In genomic region chr9:129884220-129885017, GRCh38 we compare ENCODE assay signal across 1 cellular context.
A peak's percentile ranks its signal among the peaks of the same experiment; 100 is the strongest.
TF ChIP-seq lines count a peak whose summit lies in the region.

No MANE protein-coding gene starts in this region.

TF ChIP-seq in K562, 482 proteins besides CTCF, POLR2A, EP300 and RAD21 (continued from another document and continues in another):
- TF ChIP-seq, protein P1, sequence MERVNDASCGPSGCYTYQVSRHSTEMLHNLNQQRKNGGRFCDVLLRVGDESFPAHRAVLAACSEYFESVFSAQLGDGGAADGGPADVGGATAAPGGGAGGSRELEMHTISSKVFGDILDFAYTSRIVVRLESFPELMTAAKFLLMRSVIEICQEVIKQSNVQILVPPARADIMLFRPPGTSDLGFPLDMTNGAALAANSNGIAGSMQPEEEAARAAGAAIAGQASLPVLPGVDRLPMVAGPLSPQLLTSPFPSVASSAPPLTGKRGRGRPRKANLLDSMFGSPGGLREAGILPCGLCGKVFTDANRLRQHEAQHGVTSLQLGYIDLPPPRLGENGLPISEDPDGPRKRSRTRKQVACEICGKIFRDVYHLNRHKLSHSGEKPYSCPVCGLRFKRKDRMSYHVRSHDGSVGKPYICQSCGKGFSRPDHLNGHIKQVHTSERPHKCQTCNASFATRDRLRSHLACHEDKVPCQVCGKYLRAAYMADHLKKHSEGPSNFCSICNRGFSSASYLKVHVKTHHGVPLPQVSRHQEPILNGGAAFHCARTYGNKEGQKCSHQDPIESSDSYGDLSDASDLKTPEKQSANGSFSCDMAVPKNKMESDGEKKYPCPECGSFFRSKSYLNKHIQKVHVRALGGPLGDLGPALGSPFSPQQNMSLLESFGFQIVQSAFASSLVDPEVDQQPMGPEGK (CRISPR knock-in tag; IDR thresholded peaks at IDR 0.05; ENCODE audit: borderline replicate concordance) = no peak
- TF ChIP-seq RCOR1 (IDR thresholded peaks at IDR 0.05; ENCODE audit: borderline replicate concordance in 1 of 2, low read depth in 2 of 2, low read length in 2 of 2) = peak; percentile 14 to 61; a peak in 3 of 4 replicates
- no peak for TF ChIP-seq FOXK2 (conservative IDR thresholded peaks at IDR 0.05 in 1 of 2, IDR thresholded peaks at IDR 0.05 in 1 of 2; ENCODE audit: low read depth in 2 of 2)
- TF ChIP-seq, protein P2, sequence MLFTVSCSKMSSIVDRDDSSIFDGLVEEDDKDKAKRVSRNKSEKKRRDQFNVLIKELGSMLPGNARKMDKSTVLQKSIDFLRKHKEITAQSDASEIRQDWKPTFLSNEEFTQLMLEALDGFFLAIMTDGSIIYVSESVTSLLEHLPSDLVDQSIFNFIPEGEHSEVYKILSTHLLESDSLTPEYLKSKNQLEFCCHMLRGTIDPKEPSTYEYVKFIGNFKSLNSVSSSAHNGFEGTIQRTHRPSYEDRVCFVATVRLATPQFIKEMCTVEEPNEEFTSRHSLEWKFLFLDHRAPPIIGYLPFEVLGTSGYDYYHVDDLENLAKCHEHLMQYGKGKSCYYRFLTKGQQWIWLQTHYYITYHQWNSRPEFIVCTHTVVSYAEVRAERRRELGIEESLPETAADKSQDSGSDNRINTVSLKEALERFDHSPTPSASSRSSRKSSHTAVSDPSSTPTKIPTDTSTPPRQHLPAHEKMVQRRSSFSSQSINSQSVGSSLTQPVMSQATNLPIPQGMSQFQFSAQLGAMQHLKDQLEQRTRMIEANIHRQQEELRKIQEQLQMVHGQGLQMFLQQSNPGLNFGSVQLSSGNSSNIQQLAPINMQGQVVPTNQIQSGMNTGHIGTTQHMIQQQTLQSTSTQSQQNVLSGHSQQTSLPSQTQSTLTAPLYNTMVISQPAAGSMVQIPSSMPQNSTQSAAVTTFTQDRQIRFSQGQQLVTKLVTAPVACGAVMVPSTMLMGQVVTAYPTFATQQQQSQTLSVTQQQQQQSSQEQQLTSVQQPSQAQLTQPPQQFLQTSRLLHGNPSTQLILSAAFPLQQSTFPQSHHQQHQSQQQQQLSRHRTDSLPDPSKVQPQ (CRISPR knock-in tag; IDR thresholded peaks at IDR 0.05; ENCODE audit: borderline replicate concordance) = 0 out of 2 replicates have a peak, but pooled peaks have one; percentile 19
- no peak for TF ChIP-seq BDP1 (IDR thresholded peaks at IDR 0.05; ENCODE audit: insufficient read depth, insufficient read length)
- no peak for TF ChIP-seq MTA3 (IDR thresholded peaks at IDR 0.05; ENCODE audit: borderline replicate concordance)
- peak; percentile 43 to 70; a peak in 2 of 4 replicates for TF ChIP-seq UBTF (IDR thresholded peaks at IDR 0.05; ENCODE audit: borderline replicate concordance in 1 of 2, low read depth in 2 of 2, low read length in 2 of 2)
- TF ChIP-seq, protein P3, sequence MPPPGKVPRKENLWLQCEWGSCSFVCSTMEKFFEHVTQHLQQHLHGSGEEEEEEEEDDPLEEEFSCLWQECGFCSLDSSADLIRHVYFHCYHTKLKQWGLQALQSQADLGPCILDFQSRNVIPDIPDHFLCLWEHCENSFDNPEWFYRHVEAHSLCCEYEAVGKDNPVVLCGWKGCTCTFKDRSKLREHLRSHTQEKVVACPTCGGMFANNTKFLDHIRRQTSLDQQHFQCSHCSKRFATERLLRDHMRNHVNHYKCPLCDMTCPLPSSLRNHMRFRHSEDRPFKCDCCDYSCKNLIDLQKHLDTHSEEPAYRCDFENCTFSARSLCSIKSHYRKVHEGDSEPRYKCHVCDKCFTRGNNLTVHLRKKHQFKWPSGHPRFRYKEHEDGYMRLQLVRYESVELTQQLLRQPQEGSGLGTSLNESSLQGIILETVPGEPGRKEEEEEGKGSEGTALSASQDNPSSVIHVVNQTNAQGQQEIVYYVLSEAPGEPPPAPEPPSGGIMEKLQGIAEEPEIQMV (tag; conservative IDR thresholded peaks at IDR 0.05; ENCODE audit: low read depth) = no peak
- TF ChIP-seq, protein P4, sequence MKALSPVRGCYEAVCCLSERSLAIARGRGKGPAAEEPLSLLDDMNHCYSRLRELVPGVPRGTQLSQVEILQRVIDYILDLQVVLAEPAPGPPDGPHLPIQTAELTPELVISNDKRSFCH (CRISPR knock-in tag; IDR thresholded peaks at IDR 0.05) = no peak
- TF ChIP-seq, protein P4 (tag; IDR thresholded peaks at IDR 0.05) = no peak
- TF ChIP-seq YY1 (IDR thresholded peaks at IDR 0.05; ENCODE audit: borderline replicate concordance in 1 of 3, control insufficient read depth in 1 of 3, extremely low read depth in 1 of 3, insufficient read depth in 3 of 3, insufficient read length in 1 of 3, insufficient replicate concordance in 2 of 3, low read depth in 1 of 3, low read length in 2 of 3) = peak in 2 of 3 experiments; percentile 46 to 96
- no peak for TF ChIP-seq C11orf30 (IDR thresholded peaks at IDR 0.05; ENCODE audit: low read depth)
- no peak for TF ChIP-seq TRIM24 (IDR thresholded peaks at IDR 0.05)
- TF ChIP-seq ZNF121 (CRISPR knock-in tag; conservative IDR thresholded peaks at IDR 0.05) = no peak
- TF ChIP-seq BHLHE40 (IDR thresholded peaks at IDR 0.05; ENCODE audit: low read length) = peak; percentile 55; the same call in 1 of the 2 replicates
- no peak for TF ChIP-seq DIDO1 (tag; IDR thresholded peaks at IDR 0.05; ENCODE audit: low read depth)
- TF ChIP-seq, protein P5, sequence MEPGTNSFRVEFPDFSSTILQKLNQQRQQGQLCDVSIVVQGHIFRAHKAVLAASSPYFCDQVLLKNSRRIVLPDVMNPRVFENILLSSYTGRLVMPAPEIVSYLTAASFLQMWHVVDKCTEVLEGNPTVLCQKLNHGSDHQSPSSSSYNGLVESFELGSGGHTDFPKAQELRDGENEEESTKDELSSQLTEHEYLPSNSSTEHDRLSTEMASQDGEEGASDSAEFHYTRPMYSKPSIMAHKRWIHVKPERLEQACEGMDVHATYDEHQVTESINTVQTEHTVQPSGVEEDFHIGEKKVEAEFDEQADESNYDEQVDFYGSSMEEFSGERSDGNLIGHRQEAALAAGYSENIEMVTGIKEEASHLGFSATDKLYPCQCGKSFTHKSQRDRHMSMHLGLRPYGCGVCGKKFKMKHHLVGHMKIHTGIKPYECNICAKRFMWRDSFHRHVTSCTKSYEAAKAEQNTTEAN (CRISPR knock-in tag; IDR thresholded peaks at IDR 0.05) = no peak
- no peak for TF ChIP-seq MCM3 (IDR thresholded peaks at IDR 0.05)
- TF ChIP-seq ZFP36 (IDR thresholded peaks at IDR 0.05; ENCODE audit: low read depth, low read length, partially characterized antibody) = peak; percentile 22
- TF ChIP-seq KLF6 (CRISPR knock-in tag; IDR thresholded peaks at IDR 0.05; ENCODE audit: borderline replicate concordance) = peak; percentile 70; the same call in 1 of the 2 replicates
- TF ChIP-seq, protein P6, sequence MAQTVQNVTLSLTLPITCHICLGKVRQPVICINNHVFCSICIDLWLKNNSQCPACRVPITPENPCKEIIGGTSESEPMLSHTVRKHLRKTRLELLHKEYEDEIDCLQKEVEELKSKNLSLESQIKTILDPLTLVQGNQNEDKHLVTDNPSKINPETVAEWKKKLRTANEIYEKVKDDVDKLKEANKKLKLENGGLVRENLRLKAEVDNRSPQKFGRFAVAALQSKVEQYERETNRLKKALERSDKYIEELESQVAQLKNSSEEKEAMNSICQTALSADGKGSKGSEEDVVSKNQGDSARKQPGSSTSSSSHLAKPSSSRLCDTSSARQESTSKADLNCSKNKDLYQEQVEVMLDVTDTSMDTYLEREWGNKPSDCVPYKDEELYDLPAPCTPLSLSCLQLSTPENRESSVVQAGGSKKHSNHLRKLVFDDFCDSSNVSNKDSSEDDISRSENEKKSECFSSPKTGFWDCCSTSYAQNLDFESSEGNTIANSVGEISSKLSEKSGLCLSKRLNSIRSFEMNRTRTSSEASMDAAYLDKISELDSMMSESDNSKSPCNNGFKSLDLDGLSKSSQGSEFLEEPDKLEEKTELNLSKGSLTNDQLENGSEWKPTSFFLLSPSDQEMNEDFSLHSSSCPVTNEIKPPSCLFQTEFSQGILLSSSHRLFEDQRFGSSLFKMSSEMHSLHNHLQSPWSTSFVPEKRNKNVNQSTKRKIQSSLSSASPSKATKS (CRISPR knock-in tag; IDR thresholded peaks at IDR 0.05) = no peak
- TF ChIP-seq, protein P7, sequence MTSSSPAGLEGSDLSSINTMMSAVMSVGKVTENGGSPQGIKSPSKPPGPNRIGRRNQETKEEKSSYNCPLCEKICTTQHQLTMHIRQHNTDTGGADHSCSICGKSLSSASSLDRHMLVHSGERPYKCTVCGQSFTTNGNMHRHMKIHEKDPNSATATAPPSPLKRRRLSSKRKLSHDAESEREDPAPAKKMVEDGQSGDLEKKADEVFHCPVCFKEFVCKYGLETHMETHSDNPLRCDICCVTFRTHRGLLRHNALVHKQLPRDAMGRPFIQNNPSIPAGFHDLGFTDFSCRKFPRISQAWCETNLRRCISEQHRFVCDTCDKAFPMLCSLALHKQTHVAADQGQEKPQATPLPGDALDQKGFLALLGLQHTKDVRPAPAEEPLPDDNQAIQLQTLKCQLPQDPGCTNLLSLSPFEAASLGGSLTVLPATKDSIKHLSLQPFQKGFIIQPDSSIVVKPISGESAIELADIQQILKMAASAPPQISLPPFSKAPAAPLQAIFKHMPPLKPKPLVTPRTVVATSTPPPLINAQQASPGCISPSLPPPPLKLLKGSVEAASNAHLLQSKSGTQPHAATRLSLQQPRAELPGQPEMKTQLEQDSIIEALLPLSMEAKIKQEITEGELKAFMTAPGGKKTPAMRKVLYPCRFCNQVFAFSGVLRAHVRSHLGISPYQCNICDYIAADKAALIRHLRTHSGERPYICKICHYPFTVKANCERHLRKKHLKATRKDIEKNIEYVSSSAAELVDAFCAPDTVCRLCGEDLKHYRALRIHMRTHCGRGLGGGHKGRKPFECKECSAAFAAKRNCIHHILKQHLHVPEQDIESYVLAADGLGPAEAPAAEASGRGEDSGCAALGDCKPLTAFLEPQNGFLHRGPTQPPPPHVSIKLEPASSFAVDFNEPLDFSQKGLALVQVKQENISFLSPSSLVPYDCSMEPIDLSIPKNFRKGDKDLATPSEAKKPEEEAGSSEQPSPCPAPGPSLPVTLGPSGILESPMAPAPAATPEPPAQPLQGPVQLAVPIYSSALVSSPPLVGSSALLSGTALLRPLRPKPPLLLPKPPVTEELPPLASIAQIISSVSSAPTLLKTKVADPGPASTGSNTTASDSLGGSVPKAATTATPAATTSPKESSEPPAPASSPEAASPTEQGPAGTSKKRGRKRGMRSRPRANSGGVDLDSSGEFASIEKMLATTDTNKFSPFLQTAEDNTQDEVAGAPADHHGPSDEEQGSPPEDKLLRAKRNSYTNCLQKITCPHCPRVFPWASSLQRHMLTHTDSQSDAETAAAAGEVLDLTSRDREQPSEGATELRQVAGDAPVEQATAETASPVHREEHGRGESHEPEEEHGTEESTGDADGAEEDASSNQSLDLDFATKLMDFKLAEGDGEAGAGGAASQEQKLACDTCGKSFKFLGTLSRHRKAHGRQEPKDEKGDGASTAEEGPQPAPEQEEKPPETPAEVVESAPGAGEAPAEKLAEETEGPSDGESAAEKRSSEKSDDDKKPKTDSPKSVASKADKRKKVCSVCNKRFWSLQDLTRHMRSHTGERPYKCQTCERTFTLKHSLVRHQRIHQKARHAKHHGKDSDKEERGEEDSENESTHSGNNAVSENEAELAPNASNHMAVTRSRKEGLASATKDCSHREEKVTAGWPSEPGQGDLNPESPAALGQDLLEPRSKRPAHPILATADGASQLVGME (CRISPR knock-in tag; IDR thresholded peaks at IDR 0.05) = no peak
- TF ChIP-seq ZNF239 (CRISPR knock-in tag; IDR thresholded peaks at IDR 0.05) = 0 out of 2 replicates have a peak, but pooled peaks have one; percentile 15
- TF ChIP-seq, protein P8, sequence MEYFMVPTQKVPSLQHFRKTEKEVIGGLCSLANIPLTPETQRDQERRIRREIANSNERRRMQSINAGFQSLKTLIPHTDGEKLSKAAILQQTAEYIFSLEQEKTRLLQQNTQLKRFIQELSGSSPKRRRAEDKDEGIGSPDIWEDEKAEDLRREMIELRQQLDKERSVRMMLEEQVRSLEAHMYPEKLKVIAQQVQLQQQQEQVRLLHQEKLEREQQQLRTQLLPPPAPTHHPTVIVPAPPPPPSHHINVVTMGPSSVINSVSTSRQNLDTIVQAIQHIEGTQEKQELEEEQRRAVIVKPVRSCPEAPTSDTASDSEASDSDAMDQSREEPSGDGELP (CRISPR knock-in tag; IDR thresholded peaks at IDR 0.05; ENCODE audit: borderline replicate concordance) = no peak
- no peak for TF ChIP-seq WHSC1 (IDR thresholded peaks at IDR 0.05; ENCODE audit: low read length)
- no peak for TF ChIP-seq RBM34 (IDR thresholded peaks at IDR 0.05; ENCODE audit: borderline replicate concordance, insufficient read depth, low read length)
- 0 out of 2 replicates have a peak, but pooled peaks have one; percentile 73 for TF ChIP-seq ZNF133 (CRISPR knock-in tag; IDR thresholded peaks at IDR 0.05)
- no peak; the same call in 1 of the 2 replicates for TF ChIP-seq MXI1 (IDR thresholded peaks at IDR 0.05; ENCODE audit: low read depth, low read length)
- no peak for TF ChIP-seq CBFA2T2 (conservative IDR thresholded peaks at IDR 0.05)
- TF ChIP-seq, protein P9, sequence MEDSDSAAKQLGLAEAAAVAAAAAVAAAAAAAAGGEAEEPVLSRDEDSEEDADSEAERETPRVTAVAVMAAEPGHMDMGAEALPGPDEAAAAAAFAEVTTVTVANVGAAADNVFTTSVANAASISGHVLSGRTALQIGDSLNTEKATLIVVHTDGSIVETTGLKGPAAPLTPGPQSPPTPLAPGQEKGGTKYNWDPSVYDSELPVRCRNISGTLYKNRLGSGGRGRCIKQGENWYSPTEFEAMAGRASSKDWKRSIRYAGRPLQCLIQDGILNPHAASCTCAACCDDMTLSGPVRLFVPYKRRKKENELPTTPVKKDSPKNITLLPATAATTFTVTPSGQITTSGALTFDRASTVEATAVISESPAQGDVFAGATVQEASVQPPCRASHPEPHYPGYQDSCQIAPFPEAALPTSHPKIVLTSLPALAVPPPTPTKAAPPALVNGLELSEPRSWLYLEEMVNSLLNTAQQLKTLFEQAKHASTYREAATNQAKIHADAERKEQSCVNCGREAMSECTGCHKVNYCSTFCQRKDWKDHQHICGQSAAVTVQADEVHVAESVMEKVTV (CRISPR knock-in tag; IDR thresholded peaks at IDR 0.05) = peak; percentile 26; the same call in 1 of the 2 replicates
- TF ChIP-seq NR1H2 (CRISPR knock-in tag; IDR thresholded peaks at IDR 0.05) = no peak
- TF ChIP-seq ZNF232 (CRISPR knock-in tag; IDR thresholded peaks at IDR 0.05) = no peak
- no peak for TF ChIP-seq PURB (CRISPR knock-in tag; IDR thresholded peaks at IDR 0.05; ENCODE audit: low read depth)
- no peak for TF ChIP-seq POLR2G (IDR thresholded peaks at IDR 0.05; ENCODE audit: low read depth, low read length)
